Comparison of ENCODE assay signal across 20 cellular contexts in the genomic region with DNA sequence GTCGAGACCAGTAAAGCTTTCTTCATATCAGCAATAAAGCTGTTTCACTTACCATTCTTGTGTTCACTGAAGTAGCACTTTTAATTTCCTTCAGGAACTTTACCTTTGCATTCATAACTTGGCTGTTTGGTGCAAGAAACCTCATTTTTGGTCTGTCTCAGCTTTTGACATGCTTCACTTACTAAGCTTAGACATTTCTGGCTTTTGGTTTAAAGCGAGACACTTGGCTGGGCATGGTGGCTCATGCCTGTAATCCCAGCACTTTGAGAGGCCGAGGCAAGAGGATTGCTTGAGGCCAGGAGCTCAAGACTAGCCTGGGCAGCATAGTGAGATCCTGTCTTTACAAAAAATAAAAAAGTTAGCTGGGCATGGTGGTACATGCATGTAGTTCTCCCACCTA.
"Had no signal": no experiment of that assay in that cellular context is flagged by ENCODE, and none has a peak within 500 bp of the region (broad histone marks: within the 10 kb centered on the region; RNA-seq: fewer than 3 reads in every experiment).

No MANE protein-coding gene starts in this region.

- H3K4me3 Mint-ChIP-seq: activated CD4-positive, alpha-beta memory T cell treated with anti-CD3 and anti-CD28 coated beads for 36 hours; activated CD4-positive, alpha-beta T cell treated with anti-CD3 and anti-CD28 coated beads for 36 hours; activated naive CD8-positive, alpha-beta T cell treated with anti-CD3 and anti-CD28 coated beads, Interleukin-2, amount 10 ng/mL, durations not matched to agents 7 days and 5 days; effector memory CD8-positive, alpha-beta T cell; neural progenitor cell; stimulated activated naive CD8-positive, alpha-beta T cell treated with anti-CD3 and anti-CD28 coated beads, Interleukin-15, amount 100 ng/mL, for 72 hours; T-helper 1 cell treated with Interleukin-12 subunit alpha and Interleukin-12 subunit beta and Interleukin-4 antibody, amounts not matched to agents 30 μg/mL and 1 μg/mL, for 36 hours had no signal

- H3K9me3 ChIP-seq: body of pancreas, esophagus squamous epithelium, lower lobe of right lung, suprapubic skin had no signal

- H3K4me2 ChIP-seq: neural progenitor cell had no signal

- H2AFZ ChIP-seq: neural progenitor cell had no signal

- H3K9me3 Mint-ChIP-seq: activated CD4-positive, alpha-beta memory T cell treated with anti-CD3 and anti-CD28 coated beads for 36 hours; effector memory CD8-positive, alpha-beta T cell; stimulated activated naive CD8-positive, alpha-beta T cell treated with anti-CD3 and anti-CD28 coated beads, Interleukin-15, amount 100 ng/mL, for 72 hours; T-helper 1 cell treated with Interleukin-12 subunit alpha and Interleukin-12 subunit beta and Interleukin-4 antibody, amounts not matched to agents 30 μg/mL and 1 μg/mL, for 36 hours had no signal

- H3K4me1 ChIP-seq: lower lobe of right lung had no signal

- H3K4me1 Mint-ChIP-seq: neural progenitor cell had no signal

- H3K36me3 ChIP-seq: neural progenitor cell had no signal

- ATAC-seq: activated CD4-positive, alpha-beta T cell treated with anti-CD3 and anti-CD28 coated beads for 36 hours; body of pancreas; effector memory CD8-positive, alpha-beta T cell; lower lobe of right lung; right cardiac atrium; stimulated activated naive CD8-positive, alpha-beta T cell treated with anti-CD3 and anti-CD28 coated beads, Interleukin-15, amount 100 ng/mL, for 72 hours had no signal

- DNase-seq: activated CD4-positive, alpha-beta memory T cell treated with anti-CD3 and anti-CD28 coated beads for 36 hours; activated CD4-positive, alpha-beta T cell treated with anti-CD3 and anti-CD28 coated beads for 36 hours; activated naive CD4-positive, alpha-beta T cell; activated naive CD8-positive, alpha-beta T cell treated with anti-CD3 and anti-CD28 coated beads, Interleukin-2, amount 10 ng/mL, durations not matched to agents 7 days and 5 days; amygdala; body of pancreas; dermis blood vessel endothelial cell; effector memory CD8-positive, alpha-beta T cell; esophagus squamous epithelium; left colon; lower lobe of right lung; right cardiac atrium; stimulated activated naive CD8-positive, alpha-beta T cell treated with anti-CD3 and anti-CD28 coated beads, Interleukin-15, amount 100 ng/mL, for 72 hours; trophoblast cell had no signal

- H3K4me3 ChIP-seq: body of pancreas, esophagus squamous epithelium, lower lobe of right lung, neural progenitor cell, skin epidermis, suprapubic skin had no signal

- H3K27me3 Mint-ChIP-seq: activated CD4-positive, alpha-beta memory T cell treated with anti-CD3 and anti-CD28 coated beads for 36 hours; activated CD4-positive, alpha-beta T cell treated with anti-CD3 and anti-CD28 coated beads for 36 hours; activated naive CD8-positive, alpha-beta T cell treated with anti-CD3 and anti-CD28 coated beads, Interleukin-2, amount 10 ng/mL, durations not matched to agents 7 days and 5 days; effector memory CD8-positive, alpha-beta T cell; progenitor cell of endocrine pancreas; stimulated activated naive CD8-positive, alpha-beta T cell treated with anti-CD3 and anti-CD28 coated beads, Interleukin-15, amount 100 ng/mL, for 72 hours had no signal

- H3K9ac ChIP-seq: neural progenitor cell had no signal

- H3K27me3 ChIP-seq: body of pancreas, esophagus squamous epithelium, neural progenitor cell, suprapubic skin had no signal

- H3K27ac Mint-ChIP-seq: activated CD4-positive, alpha-beta memory T cell treated with anti-CD3 and anti-CD28 coated beads for 36 hours; activated CD4-positive, alpha-beta T cell treated with anti-CD3 and anti-CD28 coated beads for 36 hours; activated naive CD8-positive, alpha-beta T cell treated with anti-CD3 and anti-CD28 coated beads, Interleukin-2, amount 10 ng/mL, durations not matched to agents 7 days and 5 days; neural progenitor cell; progenitor cell of endocrine pancreas; T-helper 1 cell treated with Interleukin-12 subunit alpha and Interleukin-12 subunit beta and Interleukin-4 antibody, amounts not matched to agents 30 μg/mL and 1 μg/mL, for 36 hours had no signal

- FAIRE-seq: islet of Langerhans had no signal

- H3K27ac ChIP-seq: body of pancreas, esophagus squamous epithelium, lower lobe of right lung, neural progenitor cell, skin epidermis, suprapubic skin had no signal
